Comparison of ENCODE assay signal across 8 cellular contexts in the genomic region with DNA sequence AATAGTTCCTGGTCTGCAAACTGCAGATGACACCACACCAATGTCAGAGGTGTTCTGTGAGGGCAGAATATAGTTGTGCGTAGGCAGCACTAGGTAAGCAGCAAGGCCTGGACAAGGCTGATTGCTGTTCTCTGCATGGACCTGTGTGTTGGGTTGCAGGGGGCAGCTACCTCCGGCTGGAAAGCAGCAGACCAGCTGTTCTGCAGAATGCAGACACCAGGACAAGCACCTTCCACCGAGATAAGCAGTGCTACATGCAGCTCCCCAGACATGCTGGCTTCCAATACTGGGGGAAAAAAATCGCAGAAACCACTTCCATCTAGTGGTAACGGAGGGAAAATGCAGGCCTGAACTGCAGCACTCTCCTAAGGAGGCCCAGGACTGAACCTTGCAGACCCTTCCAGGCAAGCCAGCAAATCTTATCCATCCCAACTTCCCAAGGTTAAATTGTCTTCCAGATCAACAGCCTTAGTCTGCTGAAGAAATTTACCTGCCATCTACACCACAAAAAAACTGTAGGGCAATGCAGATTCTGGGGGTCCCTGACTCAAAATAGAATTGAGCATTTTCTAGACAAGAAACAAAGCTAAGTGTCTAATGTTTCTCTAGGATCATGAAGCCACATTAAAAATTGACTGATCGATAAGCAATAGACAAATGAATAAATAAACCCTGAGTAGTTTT. TPM values are rescaled to one million over a fixed set of nuclear protein-coding genes. Genes with fewer than 3 reads are reported as not detected.
DNase-seq lines count a peak whose midpoint lies in the region; ATAC-seq and TF ChIP-seq lines count a peak whose summit lies in the region.

No MANE protein-coding gene starts in this region.

- no peak for DNase-seq in AG04449 (ENCODE audit: low read depth, low spot score)
- DNase-seq in GM10266 (ENCODE audit: extremely low spot score) = peak; percentile 49
- peak; percentile 67 for DNase-seq in NCI-H345 treated with DMSO at 0.1 percent for 48 hours (lab: John Stamatoyannopoulos, UW; ENCODE audit: unreplicated experiment)
- peak; percentile 55 to 67 (median 62) for DNase-seq in body of pancreas
- peak; percentile 93 for DNase-seq in iPS-NIHi7 (ENCODE audit: extremely low spot score)
- DNase-seq in stomach = peak; percentile 54
- no peak for DNase-seq in activated T-helper 1 cell treated with anti-CD3 and anti-CD28 coated beads, Interleukin-12 subunit alpha, Interleukin-12 subunit beta, Interleukin-2, Interleukin-4 antibody, amounts not matched to agents 30 ng/mL and 10 ng/mL and 1 ng/mL, durations not matched to agents 14 hours and 24 hours and 36 hours (ENCODE audit: low spot score)

- CTCF ChIA-PET in AG04449 (lab: Yijun Ruan, JAX) = interaction anchor here (0.7 to 5.7 kb wide), 6 partner anchors 11 to 899 kb away, joined by 3 to 68 read pairs (median 4); no protein-coding TSS in a partner anchor

- ATAC-seq in HG02981 (IDR thresholded peaks at IDR 0.05; ENCODE audit: unreplicated experiment) = peak; percentile 70
- peak; percentile 95 for ATAC-seq in body of pancreas

- no peaks in the 10 kb centered on the region for H3K4me1 Mint-ChIP-seq in activated T-helper 1 cell treated with anti-CD3 and anti-CD28 coated beads, Interleukin-12 subunit alpha, Interleukin-12 subunit beta, Interleukin-2, Interleukin-4 antibody, amounts not matched to agents 30 ng/mL and 10 ng/mL and 1 ng/mL, durations not matched to agents 14 hours and 24 hours and 36 hours (ENCODE audit: low read depth)

- H3K4me1 ChIP-seq in body of pancreas = peaks cover 6% of the 10 kb centered on the region
- peaks cover 0 to 4% (median 0%) of the 10 kb centered on the region in 4 donors for H3K4me1 ChIP-seq in stomach

- no peaks in the 10 kb centered on the region for H3K27me3 Mint-ChIP-seq in activated T-helper 1 cell treated with anti-CD3 and anti-CD28 coated beads, Interleukin-12 subunit alpha, Interleukin-12 subunit beta, Interleukin-2, Interleukin-4 antibody, amounts not matched to agents 30 ng/mL and 10 ng/mL and 1 ng/mL, durations not matched to agents 14 hours and 24 hours and 36 hours (ENCODE audit: insufficient read depth)

- H3K4me3 Mint-ChIP-seq in activated T-helper 1 cell treated with anti-CD3 and anti-CD28 coated beads, Interleukin-12 subunit alpha, Interleukin-12 subunit beta, Interleukin-2, Interleukin-4 antibody, amounts not matched to agents 30 ng/mL and 10 ng/mL and 1 ng/mL, durations not matched to agents 14 hours and 24 hours and 36 hours = no peak overlapping the region

- H3K36me3 ChIP-seq in body of pancreas (replicated peaks in 1 of 2; ENCODE audit: insufficient read depth in 1 of 2, low read depth in 2 of 2) = no peaks in the 10 kb centered on the region
- no peaks in the 10 kb centered on the region for H3K36me3 ChIP-seq in stomach

- WGBS in body of pancreas, 2 donors = 9 to 22% methylated on average over 2 to 6 of the region's 6 CpGs
- 22 to 33% (median 31%) methylated on average over 4 to 6 of the region's 6 CpGs for WGBS in stomach, 5 donors

- intact Hi-C loops in body of pancreas (cut with DNase I) (loop anchor here (5.0 to 10.0 kb wide), 3 partner anchors 52 to 205 kb away; a partner anchor contains a TSS), stomach (cut with DNase I; ENCODE audit: low total_unique reads) (loop anchor here (5.0 kb wide), 1 partner anchor 205 kb away; no protein-coding TSS in a partner anchor)
- intact Hi-C loops in activated T-helper 1 cell treated with anti-CD3 and anti-CD28 coated beads, Interleukin-12 subunit alpha, Interleukin-12 subunit beta, Interleukin-2, Interleukin-4 antibody, amounts not matched to agents 30 ng/mL and 10 ng/mL and 1 ng/mL, durations not matched to agents 14 hours and 24 hours and 36 hours (cut with micrococcal nuclease) = loop anchor here (1.0 kb wide), 1 partner anchor 204 kb away; no protein-coding TSS in a partner anchor

- H3K27ac Mint-ChIP-seq in activated T-helper 1 cell treated with anti-CD3 and anti-CD28 coated beads, Interleukin-12 subunit alpha, Interleukin-12 subunit beta, Interleukin-2, Interleukin-4 antibody, amounts not matched to agents 30 ng/mL and 10 ng/mL and 1 ng/mL, durations not matched to agents 14 hours and 24 hours and 36 hours = no peak overlapping the region

- no peak for TF ChIP-seq EP300 in stomach (IDR thresholded peaks at IDR 0.05)

- no peaks in the 10 kb centered on the region for H3K27me3 ChIP-seq in body of pancreas
- H3K27me3 ChIP-seq in stomach = no peaks in the 10 kb centered on the region

- no peak for TF ChIP-seq POLR2A in body of pancreas (IDR thresholded peaks at IDR 0.05)
- no peak for TF ChIP-seq POLR2A in stomach (IDR thresholded peaks at IDR 0.05)

- no peak overlapping the region for H3K4me3 ChIP-seq in AG04449 (ENCODE audit: low read depth, low read length)
- no peak overlapping the region for H3K4me3 ChIP-seq in body of pancreas
- H3K4me3 ChIP-seq in stomach = no peak overlapping the region

- TF ChIP-seq CTCF in AG04449 (IDR thresholded peaks at IDR 0.05; ENCODE audit: insufficient read depth, low read length, missing control alignments) (peak; percentile 27), GM10266 (IDR thresholded peaks at IDR 0.05; ENCODE audit: control insufficient read depth, insufficient read depth, low read depth, missing control alignments) (peak; percentile 54), body of pancreas (IDR thresholded peaks at IDR 0.05) (peak; percentile 65 to 93 (median 89)), stomach (IDR thresholded peaks at IDR 0.05) (peak in 5 of 7 experiments; percentile 60 to 92 (median 81))

- no peaks in the 10 kb centered on the region for H3K9me3 Mint-ChIP-seq in activated T-helper 1 cell treated with anti-CD3 and anti-CD28 coated beads, Interleukin-12 subunit alpha, Interleukin-12 subunit beta, Interleukin-2, Interleukin-4 antibody, amounts not matched to agents 30 ng/mL and 10 ng/mL and 1 ng/mL, durations not matched to agents 14 hours and 24 hours and 36 hours

- no peaks in the 10 kb centered on the region for H3K9me3 ChIP-seq in body of pancreas
- no peaks in the 10 kb centered on the region for H3K9me3 ChIP-seq in stomach

- POLR2A ChIA-PET in AG04449 (lab: Yijun Ruan, JAX) = no interaction called here

- H3K27ac ChIP-seq in body of pancreas (no peak overlapping the region), stomach (no peak overlapping the region)

- H3K36me3 Mint-ChIP-seq in activated T-helper 1 cell treated with anti-CD3 and anti-CD28 coated beads, Interleukin-12 subunit alpha, Interleukin-12 subunit beta, Interleukin-2, Interleukin-4 antibody, amounts not matched to agents 30 ng/mL and 10 ng/mL and 1 ng/mL, durations not matched to agents 14 hours and 24 hours and 36 hours (ENCODE audit: low read depth) = no peaks in the 10 kb centered on the region

RNA-seq across cellular contexts. Expression of a gene that starts 50.5 kb away (rescaled TPM):
- total RNA-seq in body of pancreas (10 to 100 TPM; 22.3 to 25.4 TPM), stomach (10 to 100 TPM in 4 of 5 donors, 1 to 10 TPM in 1; 8.8 to 79.9 (median 33.3) TPM)
- polyA plus RNA-seq in stomach = 10 to 100 TPM in 2 of 3 donors, 1 to 10 TPM in 1; 4.9 to 13.3 (median 12.6) TPM
- not detected in 2 replicates for total RNA-seq in activated T-helper 1 cell treated with anti-CD3 and anti-CD28 coated beads, Interleukin-12 subunit alpha, Interleukin-12 subunit beta, Interleukin-2, Interleukin-4 antibody, amounts not matched to agents 30 ng/mL and 10 ng/mL and 1 ng/mL, durations not matched to agents 14 hours and 24 hours and 36 hours

Comparison
In these comparisons a context has a peak if more than half of its experiments do, and no peak if none do; other contexts are left out.
1. DNase-seq: peak in GM10266 (single experiment), NCI-H345 treated with DMSO at 0.1 percent for 48 hours (single experiment), body of pancreas (4 of 4), iPS-NIHi7 (single experiment) and stomach (single experiment); none in AG04449 (single experiment) and activated T-helper 1 cell treated with anti-CD3 and anti-CD28 coated beads, Interleukin-12 subunit alpha, Interleukin-12 subunit beta, Interleukin-2, Interleukin-4 antibody, amounts not matched to agents 30 ng/mL and 10 ng/mL and 1 ng/mL, durations not matched to agents 14 hours and 24 hours and 36 hours (single experiment).
2. CTCF ChIP-seq: peak in every context shown above with its lines; median percentile 89 in body of pancreas; 81 in stomach; 54 in GM10266; 27 in AG04449.